ENCODE assay signal across 8 cellular contexts in the genomic region with DNA sequence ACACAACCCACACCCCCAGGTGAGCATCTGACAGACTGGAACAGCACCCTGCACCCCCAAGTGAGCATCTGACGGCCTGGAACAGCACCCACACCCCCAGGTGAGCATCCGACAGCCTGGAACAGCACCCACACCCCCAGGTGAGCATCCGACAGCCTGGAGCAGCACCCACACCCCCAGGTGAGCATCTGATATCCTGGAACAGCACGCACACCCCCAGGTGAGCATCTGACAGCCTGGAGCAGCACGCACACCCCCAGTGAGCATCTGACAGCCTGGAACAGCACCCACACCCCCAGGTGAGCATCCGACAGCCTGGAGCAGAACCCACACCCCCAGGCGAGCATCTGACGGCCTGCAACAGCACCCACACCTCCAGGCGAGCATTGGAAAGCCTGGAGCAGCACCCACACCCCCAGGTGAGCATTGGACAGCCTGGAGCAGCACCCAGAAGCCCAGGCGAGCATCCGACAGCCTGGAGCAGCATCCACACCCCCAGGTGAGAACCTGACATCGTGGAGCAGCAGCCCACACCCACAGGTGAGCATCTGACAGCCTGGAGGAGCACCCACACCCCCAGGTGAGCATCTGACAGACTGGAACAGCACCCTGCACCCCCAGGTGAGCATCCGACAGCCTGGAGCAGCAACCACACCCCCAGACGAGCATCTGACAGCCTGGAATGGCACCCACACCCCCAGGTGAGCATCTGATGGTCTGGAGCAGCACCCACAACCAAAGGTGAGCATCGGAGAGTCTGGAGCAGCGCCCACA. TPM values are rescaled to one million over a fixed set of nuclear protein-coding genes. Genes with fewer than 3 reads are reported as not detected.
DNase-seq lines count a peak whose midpoint lies in the region; ATAC-seq and TF ChIP-seq lines count a peak whose summit lies in the region.
"Not testable (repeated sequence)": the region's sequence is repeated elsewhere in the genome, so short reads cannot be mapped to it uniquely, and the experiment has no call there.
"Had no signal": no experiment of that assay in that cellular context is flagged by ENCODE, and none has a peak within 500 bp of the region (broad histone marks: within the 10 kb centered on the region; RNA-seq: fewer than 3 reads in every experiment).

No MANE protein-coding gene starts in this region.

- H3K4me2 ChIP-seq in osteoblast (ENCODE audit: insufficient read depth, low read length): not testable (repeated sequence)

- H3K36me3 ChIP-seq in RWPE2 (ENCODE audit: low read depth); osteoblast (ENCODE audit: insufficient read depth, low read length); upper lobe of right lung: not testable (repeated sequence)

- not testable (repeated sequence) for H3K4me1 Mint-ChIP-seq in activated CD8-positive, alpha-beta memory T cell treated with anti-CD3 and anti-CD28 coated beads, Interleukin-2, amount 10 ng/mL, durations not matched to agents 7 days and 5 days; activated naive CD4-positive, alpha-beta T cell treated with anti-CD3 and anti-CD28 coated beads for 36 hours (ENCODE audit: low read depth); glutamatergic neuron (ENCODE audit: low read depth, unreplicated experiment)

- not testable (repeated sequence) for H3K27ac ChIP-seq in RWPE2 (ENCODE audit: poor library complexity, severe bottlenecking); osteoblast (ENCODE audit: low read depth, low read length); upper lobe of right lung

- not testable (repeated sequence) for H2AFZ ChIP-seq in osteoblast (ENCODE audit: low read length)

- not testable (repeated sequence) for H3K36me3 Mint-ChIP-seq in activated CD8-positive, alpha-beta memory T cell treated with anti-CD3 and anti-CD28 coated beads, Interleukin-2, amount 10 ng/mL, durations not matched to agents 7 days and 5 days; activated naive CD4-positive, alpha-beta T cell treated with anti-CD3 and anti-CD28 coated beads for 36 hours (ENCODE audit: low read depth)
- peaks cover 46% of the 10 kb centered on the region for H3K36me3 Mint-ChIP-seq in glutamatergic neuron (ENCODE audit: unreplicated experiment)

- not testable (repeated sequence) for H3K79me2 ChIP-seq in osteoblast (ENCODE audit: insufficient read depth, low read length)

- H3K4me3 Mint-ChIP-seq in activated CD8-positive, alpha-beta memory T cell treated with anti-CD3 and anti-CD28 coated beads, Interleukin-2, amount 10 ng/mL, durations not matched to agents 7 days and 5 days; activated naive CD4-positive, alpha-beta T cell treated with anti-CD3 and anti-CD28 coated beads for 36 hours: not testable (repeated sequence)
- peak overlapping the region; percentile 58 for H3K4me3 Mint-ChIP-seq in glutamatergic neuron (ENCODE audit: unreplicated experiment)

- peaks cover 12% of the 10 kb centered on the region for H3K27me3 ChIP-seq in RWPE2 (ENCODE audit: insufficient read depth, poor library complexity, severe bottlenecking)
- not testable (repeated sequence) for H3K27me3 ChIP-seq in osteoblast (ENCODE audit: insufficient read depth, low read length); upper lobe of right lung

- not testable (repeated sequence) for H3K9me3 ChIP-seq in RWPE2 (ENCODE audit: severe bottlenecking); upper lobe of right lung
- peaks cover 13% of the 10 kb centered on the region for H3K9me3 ChIP-seq in osteoblast (ENCODE audit: low read depth, low read length)

- H3K27me3 Mint-ChIP-seq in activated CD8-positive, alpha-beta memory T cell treated with anti-CD3 and anti-CD28 coated beads, Interleukin-2, amount 10 ng/mL, durations not matched to agents 7 days and 5 days: peaks cover 11% of the 10 kb centered on the region
- H3K27me3 Mint-ChIP-seq in activated naive CD4-positive, alpha-beta T cell treated with anti-CD3 and anti-CD28 coated beads for 36 hours (ENCODE audit: low read depth): peaks cover 38% of the 10 kb centered on the region
- H3K27me3 Mint-ChIP-seq in glutamatergic neuron (ENCODE audit: unreplicated experiment): peaks cover 38% of the 10 kb centered on the region

- not testable (repeated sequence) for H3K4me1 ChIP-seq in RWPE2 (ENCODE audit: insufficient read depth, poor library complexity, severe bottlenecking); osteoblast (ENCODE audit: insufficient read depth, low read length); upper lobe of right lung

- not testable (repeated sequence) for H3K4me3 ChIP-seq in RWPE2 (ENCODE audit: severe bottlenecking); osteoblast (ENCODE audit: insufficient read depth, low read length); upper lobe of right lung

- not testable (repeated sequence) for TF ChIP-seq CTCF in RWPE2 (IDR thresholded peaks at IDR 0.05; ENCODE audit: poor library complexity, severe bottlenecking); glutamatergic neuron (IDR thresholded peaks at IDR 0.05; ENCODE audit: partially characterized antibody, unreplicated experiment); osteoblast (IDR thresholded peaks at IDR 0.05; ENCODE audit: extremely low read depth, low read depth, low read length); upper lobe of right lung (IDR thresholded peaks at IDR 0.05)

- intact Hi-C loops in activated naive CD4-positive, alpha-beta T cell treated with anti-CD3 and anti-CD28 coated beads for 36 hours (cut with micrococcal nuclease); upper lobe of right lung (cut with DNase I): not testable (repeated sequence)

- H3K27ac Mint-ChIP-seq in activated CD8-positive, alpha-beta memory T cell treated with anti-CD3 and anti-CD28 coated beads, Interleukin-2, amount 10 ng/mL, durations not matched to agents 7 days and 5 days; activated naive CD4-positive, alpha-beta T cell treated with anti-CD3 and anti-CD28 coated beads for 36 hours: not testable (repeated sequence)
- peak overlapping the region; percentile 91 for H3K27ac Mint-ChIP-seq in glutamatergic neuron (ENCODE audit: unreplicated experiment)

- ATAC-seq in RWPE2 (ENCODE audit: low read depth) (0 out of 3 replicates have a peak, but pooled peaks have one; percentile 17), upper lobe of right lung (peak; percentile 33)
- ATAC-seq in activated CD8-positive, alpha-beta memory T cell treated with anti-CD3 and anti-CD28 coated beads, Interleukin-2, amount 10 ng/mL, durations not matched to agents 7 days and 5 days: not testable (repeated sequence)

- CTCF ChIA-PET in activated CD8-positive, alpha-beta memory T cell treated with anti-CD3 and anti-CD28 coated beads, Interleukin-2, amount 10 ng/mL, durations not matched to agents 7 days and 5 days (lab: Charles Lee); activated naive CD4-positive, alpha-beta T cell treated with anti-CD3 and anti-CD28 coated beads for 36 hours (lab: Charles Lee): not testable (repeated sequence)

- H3K9me3 Mint-ChIP-seq in activated CD8-positive, alpha-beta memory T cell treated with anti-CD3 and anti-CD28 coated beads, Interleukin-2, amount 10 ng/mL, durations not matched to agents 7 days and 5 days (ENCODE audit: low read depth); activated naive CD4-positive, alpha-beta T cell treated with anti-CD3 and anti-CD28 coated beads for 36 hours: not testable (repeated sequence)
- peaks cover 47% of the 10 kb centered on the region for H3K9me3 Mint-ChIP-seq in glutamatergic neuron (ENCODE audit: unreplicated experiment)

- H4K20me1 ChIP-seq in osteoblast (ENCODE audit: insufficient read depth, low read length): not testable (repeated sequence)

- DNase-seq in RWPE2 (ENCODE audit: low spot score) (peak; percentile 83), glutamatergic neuron (peak; percentile 12), kidney tubule cell (ENCODE audit: low spot score) (peak; percentile 18), osteoblast (ENCODE audit: insufficient read length, low spot score, missing footprints) (peak; percentile 74), upper lobe of right lung (peak; percentile 60)
- DNase-seq in activated CD8-positive, alpha-beta memory T cell treated with anti-CD3 and anti-CD28 coated beads, Interleukin-2, amount 10 ng/mL, durations not matched to agents 7 days and 5 days: peak; percentile 41
- DNase-seq in activated naive CD4-positive, alpha-beta T cell treated with anti-CD3 and anti-CD28 coated beads for 36 hours: peak; percentile 10

RNA-seq across cellular contexts. Expression of a gene that starts 19.5 kb away (rescaled TPM):
- under 1 TPM in 1 of 2 experiments, not detected in 1; 0.58 TPM for total RNA-seq in activated CD8-positive, alpha-beta memory T cell treated with anti-CD3 and anti-CD28 coated beads, Interleukin-2, amount 10 ng/mL, durations not matched to agents 7 days and 5 days
- total RNA-seq in activated naive CD4-positive, alpha-beta T cell treated with anti-CD3 and anti-CD28 coated beads for 36 hours: 1 to 10 TPM; 1.2 to 1.5 TPM
- total RNA-seq in glutamatergic neuron (ENCODE audit: unreplicated experiment) (4.0 TPM), osteoblast (under 0.01 TPM in 1 of 2 replicates, not detected in the other), upper lobe of right lung (3.2 TPM)
- total RNA-seq: B cell had no signal

Comparison
In these comparisons a context has a peak if more than half of its experiments do, and no peak if none do; other contexts are left out.
1. DNase-seq: peak in every context shown above with its lines; median percentile 83 in RWPE2; 74 in osteoblast; 60 in upper lobe of right lung; 41 in activated CD8-positive, alpha-beta memory T cell treated with anti-CD3 and anti-CD28 coated beads, Interleukin-2, amount 10 ng/mL, durations not matched to agents 7 days and 5 days; 18 in kidney tubule cell; 12 in glutamatergic neuron; 10 in activated naive CD4-positive, alpha-beta T cell treated with anti-CD3 and anti-CD28 coated beads for 36 hours.